Comparison of ENCODE assay signal across 8 cellular contexts in genomic region chr19:19063183-19064097, GRCh38. TPM values are rescaled to one million over a fixed set of nuclear protein-coding genes. Genes with fewer than 3 reads are reported as not detected.
DNase-seq lines count a peak whose midpoint lies in the region; ATAC-seq and TF ChIP-seq lines count a peak whose summit lies in the region.

A gene with protein sequence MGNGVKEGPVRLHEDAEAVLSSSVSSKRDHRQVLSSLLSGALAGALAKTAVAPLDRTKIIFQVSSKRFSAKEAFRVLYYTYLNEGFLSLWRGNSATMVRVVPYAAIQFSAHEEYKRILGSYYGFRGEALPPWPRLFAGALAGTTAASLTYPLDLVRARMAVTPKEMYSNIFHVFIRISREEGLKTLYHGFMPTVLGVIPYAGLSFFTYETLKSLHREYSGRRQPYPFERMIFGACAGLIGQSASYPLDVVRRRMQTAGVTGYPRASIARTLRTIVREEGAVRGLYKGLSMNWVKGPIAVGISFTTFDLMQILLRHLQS (plus strand): TSS chr19:19063994. CDS start chr19:19096125, 32,131 bp downstream.

- DNase-seq in DMS114 treated with DMSO at 0.1 percent for 48 hours (lab: John Stamatoyannopoulos, UW; ENCODE audit: unreplicated experiment) (peak; percentile 99), PC-9 (peak; percentile 99 to 100), epithelial cell of proximal tubule (ENCODE audit: low read depth) (peak; percentile 86), mucosa of gallbladder (ENCODE audit: low spot score) (peak; percentile 100)
- peak; percentile 99 for DNase-seq in Jurkat, Clone E6-1 (ENCODE audit: low read depth, low spot score)
- DNase-seq in activated T-cell treated with anti-CD3 and anti-CD28 coated beads, Interleukin-2, amount 50 U/mL, for 1 hour: peak; percentile 98
- DNase-seq in stimulated activated CD8-positive, alpha-beta memory T cell treated with anti-CD3 and anti-CD28 coated beads, Interleukin-4, amount 100 ng/mL, for 4 hours (ENCODE audit: low read depth in 2 of 2, low spot score in 1 of 2): peak; percentile 96 to 99

- intact Hi-C loops in PC-9 (cut with micrococcal nuclease; ENCODE audit: unreplicated experiment): loop anchor here (2.0 kb wide), 1 partner anchor 75 kb away; the partner anchor contains the start of gene TMEM161A

- no peaks in the 10 kb centered on the region for H4K20me1 ChIP-seq in PC-9 (ENCODE audit: insufficient read depth)

- peak; percentile 92 for ATAC-seq in GM21619 (IDR thresholded peaks at IDR 0.05; ENCODE audit: unreplicated experiment)

- POLR2A ChIA-PET in PC-9 (lab: Charles Lee; ENCODE audit: unreplicated experiment): no interaction called here

- H3F3A ChIP-seq in PC-9 (ENCODE audit: insufficient read depth, low read depth): peaks cover 29% of the 10 kb centered on the region

- no peaks in the 10 kb centered on the region for H3K36me3 ChIP-seq in PC-9 (ENCODE audit: low read depth)

- TF ChIP-seq CTCF in PC-9 (conservative IDR thresholded peaks at IDR 0.05) (no peak), epithelial cell of proximal tubule (conservative IDR thresholded peaks at IDR 0.05; ENCODE audit: low read depth, low read length) (no peak)

- H3K27me3 ChIP-seq in PC-9 (ENCODE audit: insufficient read depth, low read depth): no peaks in the 10 kb centered on the region

- no TSS peak for BruUV-seq in PC-9 (replicated peaks; lab: Mats Ljungman, UMichigan)

- peak within 1 kb of the TSS; percentile 82 for H3K4me3 ChIP-seq in Jurkat, Clone E6-1 (ENCODE audit: low read length)
- peak within 1 kb of the TSS; percentile 56 for H3K4me3 ChIP-seq in PC-9
- H3K4me3 ChIP-seq in epithelial cell of proximal tubule (ENCODE audit: low read depth, low read length): peak within 1 kb of the TSS; percentile 68

- no peaks in the 10 kb centered on the region for H3K79me2 ChIP-seq in PC-9 (ENCODE audit: low read depth)

- H3K9me3 ChIP-seq in PC-9 (ENCODE audit: insufficient read depth, low read depth): no peaks in the 10 kb centered on the region

- H3K27ac ChIP-seq in PC-9: no peak within 1 kb of the TSS

- peak within 1 kb of the TSS; percentile 75 for H2AFZ ChIP-seq in PC-9

- CTCF ChIA-PET in PC-9 (lab: Charles Lee): no interaction called here

- peak within 1 kb of the TSS; percentile 82 for H3K4me2 ChIP-seq in PC-9

- peaks cover 34% of the 10 kb centered on the region for H3K4me1 ChIP-seq in PC-9 (replicated peaks; ENCODE audit: insufficient read depth)

- H3K9me2 ChIP-seq in PC-9 (ENCODE audit: insufficient read depth): no peaks in the 10 kb centered on the region

RNA-seq across cellular contexts. Expression of the gene that starts here (rescaled TPM):
- 15.9 TPM for polyA plus RNA-seq in Jurkat, Clone E6-1 (2012; ENCODE audit: insufficient read depth, insufficient read length)
- 5.8 and 6.9 TPM in 2 replicates for total RNA-seq in PC-9 (2021)
- total RNA-seq in epithelial cell of proximal tubule: 2.2 and 2.9 TPM in 2 replicates
- total RNA-seq in mucosa of gallbladder: 10.5 TPM
